In the genomic region with DNA sequence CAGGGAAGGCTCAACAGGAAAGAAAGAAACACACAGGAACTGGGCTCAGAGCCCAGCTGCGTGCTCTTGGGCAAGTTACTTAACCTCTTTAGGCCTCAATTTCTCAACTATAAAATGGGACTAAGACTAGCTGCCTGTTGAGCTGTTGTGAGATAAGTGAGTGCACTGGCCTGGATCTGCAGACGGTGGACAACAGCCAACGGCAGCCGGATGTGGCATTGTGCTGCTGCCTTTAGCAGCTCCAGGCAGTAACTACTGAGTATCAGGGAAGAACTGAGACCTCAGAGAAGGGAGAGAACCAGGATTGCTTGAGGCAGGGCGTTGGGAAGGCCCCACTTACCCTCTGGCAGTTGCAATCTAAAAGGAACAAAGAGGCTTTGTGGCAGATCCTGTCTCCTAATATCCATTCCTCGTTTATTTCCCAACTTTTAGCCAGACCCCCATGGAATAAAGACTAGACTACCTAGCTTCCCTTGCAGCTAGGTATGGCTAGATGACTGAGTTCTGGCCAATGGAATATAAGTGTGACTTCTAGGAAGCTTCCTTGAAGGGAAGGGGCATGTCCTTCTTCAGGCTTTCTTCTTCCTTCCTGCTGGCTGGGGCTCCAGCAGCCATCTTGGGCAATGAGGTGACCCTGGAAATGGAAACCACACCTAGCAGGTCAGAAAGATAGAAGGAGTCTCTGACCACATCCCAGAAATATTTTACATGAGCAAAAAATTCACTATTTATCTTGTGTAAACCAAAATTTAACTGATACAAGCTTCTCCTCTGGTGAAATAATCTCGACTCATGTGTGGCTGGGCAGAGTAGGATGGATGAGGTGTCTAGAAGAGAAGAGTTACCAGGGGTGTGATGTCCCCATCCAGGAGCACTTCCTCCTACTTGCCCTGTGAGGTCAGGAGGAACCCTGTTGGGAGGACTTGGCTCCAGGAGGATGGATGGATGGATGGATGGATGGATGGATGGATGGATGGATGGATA, we compare ENCODE assay signal across 11 cellular contexts.
DNase-seq lines count a peak whose midpoint lies in the region; ATAC-seq, FAIRE-seq and TF ChIP-seq lines count a peak whose summit lies in the region.
"Had no signal": no experiment of that assay in that cellular context is flagged by ENCODE, and none has a peak within 500 bp of the region (broad histone marks: within the 10 kb centered on the region; RNA-seq: fewer than 3 reads in every experiment).

No MANE protein-coding gene starts in this region.

- no peak overlapping the region for H2AFZ ChIP-seq in osteoblast (ENCODE audit: low read length)

- H3K9me3 ChIP-seq in osteoblast (ENCODE audit: low read depth, low read length), result no peaks in the 10 kb centered on the region

- H3K36me3 ChIP-seq in osteoblast (ENCODE audit: insufficient read depth, low read length), result no peaks in the 10 kb centered on the region

- H3K4me1 ChIP-seq in foreskin keratinocyte (peaks cover 48% of the 10 kb centered on the region), osteoblast (ENCODE audit: insufficient read depth, low read length) (peaks cover 74% of the 10 kb centered on the region)

- H3K27ac ChIP-seq in foreskin keratinocyte (peak overlapping the region; percentile 77), osteoblast (ENCODE audit: low read depth, low read length) (peak overlapping the region; percentile 99)

- H3K4me3 ChIP-seq in AG10803 (ENCODE audit: low read length) (no peak overlapping the region), osteoblast (ENCODE audit: insufficient read depth, low read length) (no peak overlapping the region)

- H4K20me1 ChIP-seq in osteoblast (ENCODE audit: insufficient read depth, low read length), result no peaks in the 10 kb centered on the region

- no peak for ATAC-seq in foreskin keratinocyte

- H3K27me3 ChIP-seq in foreskin keratinocyte (no peaks in the 10 kb centered on the region), osteoblast (ENCODE audit: insufficient read depth, low read length) (no peaks in the 10 kb centered on the region)

- DNase-seq in AG10803 (ENCODE audit: low read depth) (peak; percentile 78), RCC 7860 (ENCODE audit: low spot score) (peak; percentile 29), foreskin keratinocyte (no peak), osteoblast (ENCODE audit: insufficient read length, low spot score, missing footprints) (peak; percentile 75), cerebellar cortex (ENCODE audit: low spot score) (no peak), amniotic stem cell (lab: John Stamatoyannopoulos, UW) (no peak), dedifferentiated amniotic fluid mesenchymal stem cell (ENCODE audit: extremely low spot score) (no peak)
- no peak for DNase-seq in stimulated activated CD4-positive, alpha-beta T cell treated with anti-CD3 and anti-CD28 coated beads, Interleukin-4, amount 100 ng/mL, for 24 hours
- DNase-seq: hippocampal formation had no signal

- TF ChIP-seq CTCF in AG10803 (conservative IDR thresholded peaks at IDR 0.05; ENCODE audit: low read length), result no peak
- TF ChIP-seq CTCF in foreskin keratinocyte (conservative IDR thresholded peaks at IDR 0.05), result no peak
- no peak for TF ChIP-seq CTCF in osteoblast (IDR thresholded peaks at IDR 0.05; ENCODE audit: extremely low read depth, low read depth, low read length)

- FAIRE-seq in RCC 7860 (lab: Jason Lieb, UNC), result peak; percentile 86
- FAIRE-seq: GM12891, H1 had no signal

- no peaks in the 10 kb centered on the region for H3K79me2 ChIP-seq in osteoblast (ENCODE audit: insufficient read depth, low read length)

- peak overlapping the region; percentile 31 for H3K4me2 ChIP-seq in osteoblast (ENCODE audit: insufficient read depth, low read length)

Comparison
In these comparisons a context has a peak if more than half of its experiments do, and no peak if none do; other contexts are left out.
1. DNase-seq: peak in AG10803 (single experiment), RCC 7860 (single experiment) and osteoblast (single experiment); none in foreskin keratinocyte (0 of 2), cerebellar cortex (single experiment), amniotic stem cell (single experiment), dedifferentiated amniotic fluid mesenchymal stem cell (single experiment) and stimulated activated CD4-positive, alpha-beta T cell treated with anti-CD3 and anti-CD28 coated beads, Interleukin-4, amount 100 ng/mL, for 24 hours (single experiment).